9 cellular contexts compared by ENCODE assay signal in genomic region chr1:55071477-55071876, GRCh38. TPM values are rescaled to one million over a fixed set of nuclear protein-coding genes. Genes with fewer than 3 reads are reported as not detected.
DNase-seq lines count a peak whose midpoint lies in the region; ATAC-seq, FAIRE-seq and TF ChIP-seq lines count a peak whose summit lies in the region.
"Had no signal": no experiment of that assay in that cellular context is flagged by ENCODE, and none has a peak within 500 bp of the region (broad histone marks: within the 10 kb centered on the region; RNA-seq: fewer than 3 reads in every experiment).

No MANE protein-coding gene starts in this region.

- peaks cover 29% of the 10 kb centered on the region for H3K4me1 Mint-ChIP-seq in activated T-cell treated with anti-CD3 and anti-CD28 coated beads, Interleukin-2, amount 50 U/mL, for 24 hours (ENCODE audit: low read depth)
- peaks cover 18% of the 10 kb centered on the region for H3K4me1 Mint-ChIP-seq in activated naive CD8-positive, alpha-beta T cell treated with anti-CD3 and anti-CD28 coated beads for 36 hours

- TF ChIP-seq CTCF in kidney (IDR thresholded peaks at IDR 0.05; ENCODE audit: borderline replicate concordance, extremely low read depth, insufficient read depth): peak; percentile 11

- intact Hi-C loops in kidney (cut with DNase I): no loop called here

- H3K36me3 Mint-ChIP-seq in activated T-cell treated with anti-CD3 and anti-CD28 coated beads, Interleukin-2, amount 50 U/mL, for 24 hours (ENCODE audit: low read depth): peaks cover 98% of the 10 kb centered on the region
- H3K36me3 Mint-ChIP-seq in activated naive CD8-positive, alpha-beta T cell treated with anti-CD3 and anti-CD28 coated beads for 36 hours: peaks cover 57% of the 10 kb centered on the region

- no peak for ATAC-seq in HG02973 (IDR thresholded peaks at IDR 0.05; ENCODE audit: unreplicated experiment)

- no peaks in the 10 kb centered on the region for H3K9me3 Mint-ChIP-seq in activated T-cell treated with anti-CD3 and anti-CD28 coated beads, Interleukin-2, amount 50 U/mL, for 24 hours
- no peaks in the 10 kb centered on the region for H3K9me3 Mint-ChIP-seq in activated naive CD8-positive, alpha-beta T cell treated with anti-CD3 and anti-CD28 coated beads for 36 hours

- no peak for FAIRE-seq in kidney (lab: Jason Lieb, UNC)

- no peaks in the 10 kb centered on the region for H3K27me3 Mint-ChIP-seq in activated T-cell treated with anti-CD3 and anti-CD28 coated beads, Interleukin-2, amount 50 U/mL, for 24 hours
- H3K27me3 Mint-ChIP-seq in activated naive CD8-positive, alpha-beta T cell treated with anti-CD3 and anti-CD28 coated beads for 36 hours: no peaks in the 10 kb centered on the region

- H3K4me3 ChIP-seq in kidney (ENCODE audit: low read length in 2 of 2): no peak overlapping the region
- H3K4me3 ChIP-seq: adrenal gland had no signal

- H3K27ac ChIP-seq in kidney (ENCODE audit: low read depth in 2 of 2, low read length in 2 of 2): no peak overlapping the region
- H3K27ac ChIP-seq: adrenal gland had no signal

- H3K36me3 ChIP-seq in kidney (ENCODE audit: control insufficient read depth in 1 of 2, insufficient read depth in 2 of 2, low read length in 2 of 2): peaks cover 43 to 63% of the 10 kb centered on the region in 2 donors

- no peaks in the 10 kb centered on the region for H3K4me1 ChIP-seq in kidney (ENCODE audit: control insufficient read depth in 1 of 2, insufficient read depth in 1 of 2, low read depth in 1 of 2, low read length in 2 of 2)
- H3K4me1 ChIP-seq: adrenal gland had no signal

- no peak for DNase-seq in activated T-cell treated with anti-CD3 and anti-CD28 coated beads, Interleukin-2, amount 50 U/mL, for 24 hours
- DNase-seq in activated T-cell treated with anti-CD3 and anti-CD28 coated beads, Interleukin-2, amount 50 U/mL, for 48 hours: no peak
- peak; percentile 44 for DNase-seq in NCI-H2029 (lab: John Stamatoyannopoulos, UW)
- DNase-seq in activated naive CD8-positive, alpha-beta T cell treated with anti-CD3 and anti-CD28 coated beads for 36 hours: no peak
- DNase-seq in kidney: no peak
- no peak for DNase-seq in 8988T
- no peak for DNase-seq in stimulated activated CD4-positive, alpha-beta T cell treated with anti-CD3 and anti-CD28 coated beads, Interleukin-4, amount 100 ng/mL, for 24 hours

- no peak overlapping the region for H3K4me3 Mint-ChIP-seq in activated T-cell treated with anti-CD3 and anti-CD28 coated beads, Interleukin-2, amount 50 U/mL, for 24 hours
- H3K4me3 Mint-ChIP-seq in activated naive CD8-positive, alpha-beta T cell treated with anti-CD3 and anti-CD28 coated beads for 36 hours: no peak overlapping the region

- H3K9me3 ChIP-seq in kidney (ENCODE audit: control insufficient read depth in 1 of 2, low read length in 2 of 2): no peaks in the 10 kb centered on the region
- H3K9me3 ChIP-seq: adrenal gland had no signal

- H3K9ac ChIP-seq in kidney (ENCODE audit: low read length in 2 of 2): no peak overlapping the region

- H3K27ac Mint-ChIP-seq in activated T-cell treated with anti-CD3 and anti-CD28 coated beads, Interleukin-2, amount 50 U/mL, for 24 hours: peak overlapping the region; percentile 93
- peak overlapping the region; percentile 43 for H3K27ac Mint-ChIP-seq in activated naive CD8-positive, alpha-beta T cell treated with anti-CD3 and anti-CD28 coated beads for 36 hours

RNA-seq across cellular contexts. Expression of gene PCSK9, which starts 32.1 kb away (rescaled TPM):
- total RNA-seq in activated naive CD8-positive, alpha-beta T cell treated with anti-CD3 and anti-CD28 coated beads for 36 hours: not detected
- total RNA-seq in kidney: 0.28 TPM
- polyA plus RNA-seq in kidney (ENCODE audit: insufficient read depth, low read depth, low replicate concordance): 0.13 TPM
